Comparison of ENCODE assay signal across 8 cellular contexts in the genomic region with DNA sequence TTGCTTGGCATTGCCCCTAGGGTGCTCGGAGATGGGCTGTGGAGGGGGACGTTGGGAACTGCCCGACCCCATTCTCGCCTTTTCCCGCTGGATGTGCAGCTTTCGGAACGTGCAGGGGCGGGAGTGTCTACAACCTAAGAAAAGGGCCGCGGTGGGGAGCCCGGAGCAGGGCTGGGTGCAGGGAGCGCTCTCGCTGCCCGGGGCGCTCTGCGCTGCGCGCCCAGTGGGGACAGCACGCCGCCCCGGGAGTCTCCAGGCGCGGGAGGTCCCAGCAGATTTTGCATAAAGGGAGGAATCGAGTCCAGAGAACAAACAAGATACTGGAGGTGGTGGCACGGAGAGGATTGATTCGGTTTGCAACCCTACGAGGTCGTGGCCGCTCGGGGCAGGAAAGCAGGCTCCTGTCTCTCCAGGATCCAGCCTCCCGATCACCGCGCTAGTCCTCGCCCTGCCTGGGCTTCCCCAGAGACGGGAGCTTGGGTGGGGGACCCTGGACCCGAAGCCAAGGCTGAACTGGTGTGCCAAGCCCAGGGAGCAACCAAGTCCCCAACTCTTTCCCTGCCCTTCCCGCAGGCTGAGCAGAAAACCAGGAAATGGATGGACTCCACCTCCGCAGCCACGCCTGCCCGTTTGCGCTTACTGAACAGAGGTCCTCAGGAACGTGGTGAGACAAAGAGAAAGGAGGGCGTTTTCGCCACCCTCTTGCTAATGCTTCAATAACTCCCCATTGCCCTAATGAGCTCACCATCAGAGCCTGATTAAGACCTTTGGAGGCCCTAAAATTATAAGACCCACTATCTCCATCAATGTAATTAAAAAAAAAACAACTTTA. TPM values are rescaled to one million over a fixed set of nuclear protein-coding genes. Genes with fewer than 3 reads are reported as not detected.
DNase-seq lines count a peak whose midpoint lies in the region; ATAC-seq and TF ChIP-seq lines count a peak whose summit lies in the region.

No MANE protein-coding gene starts in this region.

- H3K4me1 Mint-ChIP-seq in WTC11 = peaks cover 30% of the 10 kb centered on the region

- H3K4me3 ChIP-seq in rectal smooth muscle tissue (ENCODE audit: low read length) = peak overlapping the region; percentile 86

- intact Hi-C loops in left cardiac atrium (cut with DNase I) = loop anchor here in 1 of 2 donors (10.0 kb wide), 1 partner anchor 91 kb away; a partner anchor contains a TSS

- no peaks in the 10 kb centered on the region for H3K27me3 ChIP-seq in rectal smooth muscle tissue (ENCODE audit: control insufficient read depth, insufficient read depth, low read length)

- peak; percentile 92 for ATAC-seq in WTC11
- ATAC-seq in left cardiac atrium = peak; percentile 89 to 94
- ATAC-seq in HG03354 (IDR thresholded peaks at IDR 0.05; ENCODE audit: poor library complexity, severe bottlenecking, unreplicated experiment) = no peak
- ATAC-seq in HG02973 (IDR thresholded peaks at IDR 0.05; ENCODE audit: unreplicated experiment) = no peak

- DNase-seq in EL (peak; percentile 71), NCI-H1417 treated with DMSO at 0.1 percent for 48 hours (lab: John Stamatoyannopoulos, UW) (peak; percentile 41), WTC11 (ENCODE audit: low spot score) (peak; percentile 69), left cardiac atrium (peak; percentile 72)
- DNase-seq in effector CD8-positive, alpha-beta T cell (lab: John Stamatoyannopoulos, UW) = no peak

- POLR2A ChIA-PET in WTC11 (lab: Charles Lee) = no interaction called here

- H3K36me3 ChIP-seq in rectal smooth muscle tissue (ENCODE audit: control insufficient read depth, insufficient read depth, low read length) = no peaks in the 10 kb centered on the region

- H3K9me3 Mint-ChIP-seq in WTC11 = peaks cover 24% of the 10 kb centered on the region

- H3K27ac Mint-ChIP-seq in WTC11 = peak overlapping the region; percentile 51; the same call in 1 of the 2 replicates

- H3K27ac ChIP-seq in rectal smooth muscle tissue (ENCODE audit: low read depth, low read length) = no peak overlapping the region

- TF ChIP-seq CTCF in WTC11 (IDR thresholded peaks at IDR 0.05) = no peak

- H3K4me3 Mint-ChIP-seq in WTC11 = peak overlapping the region; percentile 76

- CTCF ChIA-PET in WTC11 (lab: Charles Lee) = interaction anchor here (1.0 to 1.2 kb wide), 5 partner anchors 10 to 320 kb away, joined by 3 to 5 read pairs (median 4); no protein-coding TSS in a partner anchor

- H3K4me1 ChIP-seq in rectal smooth muscle tissue (ENCODE audit: control insufficient read depth, insufficient read depth, low read length) = no peaks in the 10 kb centered on the region

- H3K36me3 Mint-ChIP-seq in WTC11 = peaks cover 15% of the 10 kb centered on the region

- H3K27me3 Mint-ChIP-seq in WTC11 (ENCODE audit: low read depth) = peaks cover 24% of the 10 kb centered on the region

- peak overlapping the region; percentile 52 for H3K9ac ChIP-seq in rectal smooth muscle tissue (ENCODE audit: low read length)

TF ChIP-seq in WTC11, 78 proteins besides CTCF, POLR2A, EP300 and RAD21 (continues in another document):
- TF ChIP-seq, protein P1, sequence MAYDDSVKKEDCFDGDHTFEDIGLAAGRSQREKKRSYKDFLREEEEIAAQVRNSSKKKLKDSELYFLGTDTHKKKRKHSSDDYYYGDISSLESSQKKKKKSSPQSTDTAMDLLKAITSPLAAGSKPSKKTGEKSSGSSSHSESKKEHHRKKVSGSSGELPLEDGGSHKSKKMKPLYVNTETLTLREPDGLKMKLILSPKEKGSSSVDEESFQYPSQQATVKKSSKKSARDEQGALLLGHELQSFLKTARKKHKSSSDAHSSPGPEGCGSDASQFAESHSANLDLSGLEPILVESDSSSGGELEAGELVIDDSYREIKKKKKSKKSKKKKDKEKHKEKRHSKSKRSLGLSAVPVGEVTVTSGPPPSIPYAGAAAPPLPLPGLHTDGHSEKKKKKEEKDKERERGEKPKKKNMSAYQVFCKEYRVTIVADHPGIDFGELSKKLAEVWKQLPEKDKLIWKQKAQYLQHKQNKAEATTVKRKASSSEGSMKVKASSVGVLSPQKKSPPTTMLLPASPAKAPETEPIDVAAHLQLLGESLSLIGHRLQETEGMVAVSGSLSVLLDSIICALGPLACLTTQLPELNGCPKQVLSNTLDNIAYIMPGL (CRISPR knock-in tag; IDR thresholded peaks at IDR 0.05) = peak; percentile 52; the same call in 1 of the 2 replicates
- TF ChIP-seq, protein P2, sequence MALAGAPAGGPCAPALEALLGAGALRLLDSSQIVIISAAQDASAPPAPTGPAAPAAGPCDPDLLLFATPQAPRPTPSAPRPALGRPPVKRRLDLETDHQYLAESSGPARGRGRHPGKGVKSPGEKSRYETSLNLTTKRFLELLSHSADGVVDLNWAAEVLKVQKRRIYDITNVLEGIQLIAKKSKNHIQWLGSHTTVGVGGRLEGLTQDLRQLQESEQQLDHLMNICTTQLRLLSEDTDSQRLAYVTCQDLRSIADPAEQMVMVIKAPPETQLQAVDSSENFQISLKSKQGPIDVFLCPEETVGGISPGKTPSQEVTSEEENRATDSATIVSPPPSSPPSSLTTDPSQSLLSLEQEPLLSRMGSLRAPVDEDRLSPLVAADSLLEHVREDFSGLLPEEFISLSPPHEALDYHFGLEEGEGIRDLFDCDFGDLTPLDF (CRISPR knock-in tag; IDR thresholded peaks at IDR 0.05) = no peak
- TF ChIP-seq, protein P3, sequence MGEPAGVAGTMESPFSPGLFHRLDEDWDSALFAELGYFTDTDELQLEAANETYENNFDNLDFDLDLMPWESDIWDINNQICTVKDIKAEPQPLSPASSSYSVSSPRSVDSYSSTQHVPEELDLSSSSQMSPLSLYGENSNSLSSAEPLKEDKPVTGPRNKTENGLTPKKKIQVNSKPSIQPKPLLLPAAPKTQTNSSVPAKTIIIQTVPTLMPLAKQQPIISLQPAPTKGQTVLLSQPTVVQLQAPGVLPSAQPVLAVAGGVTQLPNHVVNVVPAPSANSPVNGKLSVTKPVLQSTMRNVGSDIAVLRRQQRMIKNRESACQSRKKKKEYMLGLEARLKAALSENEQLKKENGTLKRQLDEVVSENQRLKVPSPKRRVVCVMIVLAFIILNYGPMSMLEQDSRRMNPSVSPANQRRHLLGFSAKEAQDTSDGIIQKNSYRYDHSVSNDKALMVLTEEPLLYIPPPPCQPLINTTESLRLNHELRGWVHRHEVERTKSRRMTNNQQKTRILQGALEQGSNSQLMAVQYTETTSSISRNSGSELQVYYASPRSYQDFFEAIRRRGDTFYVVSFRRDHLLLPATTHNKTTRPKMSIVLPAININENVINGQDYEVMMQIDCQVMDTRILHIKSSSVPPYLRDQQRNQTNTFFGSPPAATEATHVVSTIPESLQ (CRISPR knock-in tag; IDR thresholded peaks at IDR 0.05) = no peak
- peak; percentile 58; the same call in 1 of the 2 replicates for TF ChIP-seq CBFB (CRISPR knock-in tag; IDR thresholded peaks at IDR 0.05; ENCODE audit: low read depth)
- peak; percentile 69; the same call in 1 of the 2 replicates for TF ChIP-seq FOXP1 (CRISPR knock-in tag; IDR thresholded peaks at IDR 0.05; ENCODE audit: borderline replicate concordance)
- TF ChIP-seq JUN (CRISPR knock-in tag; IDR thresholded peaks at IDR 0.05) = no peak
- no peak for TF ChIP-seq ZNF232 (CRISPR knock-in tag; IDR thresholded peaks at IDR 0.05)
- peak; percentile 70; the same call in 1 of the 2 replicates for TF ChIP-seq MYBL2 (CRISPR knock-in tag; IDR thresholded peaks at IDR 0.05)
- no peak for TF ChIP-seq GRHL2 (CRISPR knock-in tag; IDR thresholded peaks at IDR 0.05; ENCODE audit: insufficient replicate concordance, severe bottlenecking)
- TF ChIP-seq, protein P4, sequence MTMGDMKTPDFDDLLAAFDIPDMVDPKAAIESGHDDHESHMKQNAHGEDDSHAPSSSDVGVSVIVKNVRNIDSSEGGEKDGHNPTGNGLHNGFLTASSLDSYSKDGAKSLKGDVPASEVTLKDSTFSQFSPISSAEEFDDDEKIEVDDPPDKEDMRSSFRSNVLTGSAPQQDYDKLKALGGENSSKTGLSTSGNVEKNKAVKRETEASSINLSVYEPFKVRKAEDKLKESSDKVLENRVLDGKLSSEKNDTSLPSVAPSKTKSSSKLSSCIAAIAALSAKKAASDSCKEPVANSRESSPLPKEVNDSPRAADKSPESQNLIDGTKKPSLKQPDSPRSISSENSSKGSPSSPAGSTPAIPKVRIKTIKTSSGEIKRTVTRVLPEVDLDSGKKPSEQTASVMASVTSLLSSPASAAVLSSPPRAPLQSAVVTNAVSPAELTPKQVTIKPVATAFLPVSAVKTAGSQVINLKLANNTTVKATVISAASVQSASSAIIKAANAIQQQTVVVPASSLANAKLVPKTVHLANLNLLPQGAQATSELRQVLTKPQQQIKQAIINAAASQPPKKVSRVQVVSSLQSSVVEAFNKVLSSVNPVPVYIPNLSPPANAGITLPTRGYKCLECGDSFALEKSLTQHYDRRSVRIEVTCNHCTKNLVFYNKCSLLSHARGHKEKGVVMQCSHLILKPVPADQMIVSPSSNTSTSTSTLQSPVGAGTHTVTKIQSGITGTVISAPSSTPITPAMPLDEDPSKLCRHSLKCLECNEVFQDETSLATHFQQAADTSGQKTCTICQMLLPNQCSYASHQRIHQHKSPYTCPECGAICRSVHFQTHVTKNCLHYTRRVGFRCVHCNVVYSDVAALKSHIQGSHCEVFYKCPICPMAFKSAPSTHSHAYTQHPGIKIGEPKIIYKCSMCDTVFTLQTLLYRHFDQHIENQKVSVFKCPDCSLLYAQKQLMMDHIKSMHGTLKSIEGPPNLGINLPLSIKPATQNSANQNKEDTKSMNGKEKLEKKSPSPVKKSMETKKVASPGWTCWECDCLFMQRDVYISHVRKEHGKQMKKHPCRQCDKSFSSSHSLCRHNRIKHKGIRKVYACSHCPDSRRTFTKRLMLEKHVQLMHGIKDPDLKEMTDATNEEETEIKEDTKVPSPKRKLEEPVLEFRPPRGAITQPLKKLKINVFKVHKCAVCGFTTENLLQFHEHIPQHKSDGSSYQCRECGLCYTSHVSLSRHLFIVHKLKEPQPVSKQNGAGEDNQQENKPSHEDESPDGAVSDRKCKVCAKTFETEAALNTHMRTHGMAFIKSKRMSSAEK (CRISPR knock-in tag; IDR thresholded peaks at IDR 0.05; ENCODE audit: borderline replicate concordance) = no peak
- 0 out of 2 replicates have a peak, but pooled peaks have one; percentile 25 for TF ChIP-seq ZBTB21 (CRISPR knock-in tag; IDR thresholded peaks at IDR 0.05; ENCODE audit: borderline replicate concordance)
- TF ChIP-seq, protein P5, sequence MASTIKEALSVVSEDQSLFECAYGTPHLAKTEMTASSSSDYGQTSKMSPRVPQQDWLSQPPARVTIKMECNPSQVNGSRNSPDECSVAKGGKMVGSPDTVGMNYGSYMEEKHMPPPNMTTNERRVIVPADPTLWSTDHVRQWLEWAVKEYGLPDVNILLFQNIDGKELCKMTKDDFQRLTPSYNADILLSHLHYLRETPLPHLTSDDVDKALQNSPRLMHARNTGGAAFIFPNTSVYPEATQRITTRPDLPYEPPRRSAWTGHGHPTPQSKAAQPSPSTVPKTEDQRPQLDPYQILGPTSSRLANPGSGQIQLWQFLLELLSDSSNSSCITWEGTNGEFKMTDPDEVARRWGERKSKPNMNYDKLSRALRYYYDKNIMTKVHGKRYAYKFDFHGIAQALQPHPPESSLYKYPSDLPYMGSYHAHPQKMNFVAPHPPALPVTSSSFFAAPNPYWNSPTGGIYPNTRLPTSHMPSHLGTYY (CRISPR knock-in tag; IDR thresholded peaks at IDR 0.05) = no peak

RNA-seq across cellular contexts. Expression of a gene that starts 59.7 kb away (rescaled TPM):
- total RNA-seq in WTC11 (2021) = not detected in 3 replicates
- total RNA-seq in left cardiac atrium = under 1 TPM in 1 of 2 donors, not detected in 1; 0.18 TPM

Comparison
In these comparisons a context has a peak if more than half of its experiments do, and no peak if none do; other contexts are left out.
1. ATAC-seq: peak in WTC11 (single experiment) and left cardiac atrium (2 of 2); none in HG03354 (single experiment) and HG02973 (single experiment).